8 cellular contexts compared by ENCODE assay signal in the genomic region with DNA sequence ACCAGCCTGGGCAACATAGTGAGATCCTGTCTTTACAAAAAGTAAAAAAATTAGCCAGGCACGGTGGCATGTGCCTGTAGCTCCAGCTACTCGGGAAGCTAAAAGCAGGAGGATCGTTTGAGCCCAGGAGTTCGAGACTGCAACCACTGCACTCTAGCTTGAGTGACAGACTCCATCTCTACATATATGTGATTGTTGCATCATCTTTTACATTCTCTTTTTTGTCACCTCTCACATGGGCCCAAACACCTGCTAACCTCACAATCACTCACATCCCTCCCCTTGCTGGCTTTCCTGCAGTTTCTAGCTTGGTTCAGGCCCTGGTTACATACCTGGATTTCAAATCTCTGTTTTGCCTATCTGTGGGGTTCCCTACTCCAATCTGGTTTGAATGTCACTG.
"Had no signal": no experiment of that assay in that cellular context is flagged by ENCODE, and none has a peak within 500 bp of the region (broad histone marks: within the 10 kb centered on the region; RNA-seq: fewer than 3 reads in every experiment).

No MANE protein-coding gene starts in this region.

- DNase-seq: H9, HCEC 1CT, KBM-7 had no signal

- H3K9me3 Mint-ChIP-seq: GM23338, H9 had no signal

- H3K4me3 ChIP-seq: GM23338 had no signal

- H3K9ac ChIP-seq: KMS-11 had no signal

- H3K4me3 Mint-ChIP-seq: GM23338, H9 had no signal

- H3K4me2 ChIP-seq: GM23338, KMS-11 had no signal

- H3K27ac ChIP-seq: HL-60, KMS-11 had no signal

- ATAC-seq: GM23338 had no signal

- FAIRE-seq: H1, H54 had no signal

- H3K27ac Mint-ChIP-seq: GM23338, H9 had no signal

- H2AFZ ChIP-seq: GM23338 had no signal
